Comparison of ENCODE assay signal across 23 cellular contexts in genomic region chr4:169330095-169330494, GRCh38.
"Had no signal": no experiment of that assay in that cellular context is flagged by ENCODE, and none has a peak within 500 bp of the region (broad histone marks: within the 10 kb centered on the region; RNA-seq: fewer than 3 reads in every experiment).

No MANE protein-coding gene starts in this region.

- DNase-seq: cerebellar nuclear complex; cortex of kidney; effector memory CD8-positive, alpha-beta T cell; foreskin fibroblast; gastrocnemius medialis; head of caudate nucleus; mucosa of descending colon; naive B cell; right lobe of liver; stimulated activated CD4-positive, alpha-beta T cell treated with anti-CD3 and anti-CD28 coated beads, Interleukin-1b, Interleukin-23, amount 100 ng/mL, for 48 hours; stimulated activated CD4-positive, alpha-beta T cell treated with anti-CD3 and anti-CD28 coated beads, Interleukin-4, amount 100 ng/mL, for 1 hour; stimulated activated CD8-positive, alpha-beta memory T cell treated with anti-CD3 and anti-CD28 coated beads, Interleukin-4, amount 100 ng/mL, for 48 hours; stimulated activated naive CD4-positive, alpha-beta T cell treated with Interleukin-2 at 50 U/mL for 16 hours; upper lobe of left lung had no signal

- H3K9me3 Mint-ChIP-seq: memory B cell had no signal

- H3K36me3 Mint-ChIP-seq: memory B cell had no signal

- H3K27me3 ChIP-seq: gastrocnemius medialis, neutrophil, right lobe of liver, tibial nerve, upper lobe of left lung had no signal

- H3K9ac ChIP-seq: parathyroid adenoma had no signal

- H3K27ac Mint-ChIP-seq: effector memory CD8-positive, alpha-beta T cell; memory B cell; mesothelial cell of epicardium; nephron; progenitor cell of endocrine pancreas had no signal

- H3K79me2 ChIP-seq: parathyroid adenoma had no signal

- H2AFZ ChIP-seq: parathyroid adenoma had no signal

- H3K27ac ChIP-seq: gastrocnemius medialis, neutrophil, parathyroid adenoma, right lobe of liver, thoracic aorta, tibial nerve, upper lobe of left lung had no signal

- H3K4me3 ChIP-seq: gastrocnemius medialis, lung, mucosa of descending colon, right lobe of liver, thoracic aorta, tibial nerve, upper lobe of left lung had no signal

- H3K9me3 ChIP-seq: gastrocnemius medialis, mucosa of descending colon, neutrophil, right lobe of liver, thoracic aorta, tibial nerve had no signal

- ATAC-seq: effector memory CD8-positive, alpha-beta T cell; gastrocnemius medialis; mucosa of descending colon; right lobe of liver had no signal

- H3K36me3 ChIP-seq: gastrocnemius medialis, neutrophil, right lobe of liver, thoracic aorta, tibial nerve, upper lobe of left lung had no signal

- H3K27me3 Mint-ChIP-seq: naive B cell, progenitor cell of endocrine pancreas had no signal

- H3K4me3 Mint-ChIP-seq: effector memory CD8-positive, alpha-beta T cell; memory B cell; mesothelial cell of epicardium; naive B cell; nephron had no signal

- H3K4me1 ChIP-seq: gastrocnemius medialis, parathyroid adenoma, tibial nerve, upper lobe of left lung had no signal

- H3K4me1 Mint-ChIP-seq: memory B cell, naive B cell, nephron had no signal
